Comparison of ENCODE assay signal across 9 cellular contexts in the genomic region with DNA sequence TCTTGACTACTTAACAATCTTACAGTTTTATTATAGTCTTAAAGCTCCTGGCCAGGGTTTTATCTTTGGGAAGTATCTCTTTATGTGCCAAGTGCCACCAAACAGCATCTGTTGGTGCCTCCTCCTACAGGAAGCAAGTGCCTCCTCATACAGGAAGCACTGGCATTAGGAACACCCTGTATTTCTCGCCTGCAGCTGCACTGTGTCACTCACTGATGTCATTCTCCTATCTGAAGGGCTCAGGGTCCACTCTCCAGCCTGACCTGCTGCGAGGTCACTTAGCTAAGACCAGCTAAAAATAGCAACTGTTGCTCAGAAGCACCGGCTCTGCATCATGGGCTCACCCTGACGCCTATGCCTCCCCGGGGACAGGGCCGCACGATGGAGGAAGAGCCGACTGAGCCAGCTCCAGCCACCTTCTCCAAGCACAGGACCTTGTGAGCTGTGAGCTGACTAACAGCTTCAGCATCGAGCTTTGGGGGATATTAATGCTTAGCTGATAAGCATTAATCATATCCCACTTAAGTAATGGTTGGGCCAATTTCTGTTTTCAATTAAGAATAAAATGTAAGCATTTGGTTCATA.
DNase-seq lines count a peak whose midpoint lies in the region; ATAC-seq and TF ChIP-seq lines count a peak whose summit lies in the region.
"Had no signal": no experiment of that assay in that cellular context is flagged by ENCODE, and none has a peak within 500 bp of the region (broad histone marks: within the 10 kb centered on the region; RNA-seq: fewer than 3 reads in every experiment).

No MANE protein-coding gene starts in this region.

- no peaks in the 10 kb centered on the region for H3K36me3 Mint-ChIP-seq in neural crest cell (ENCODE audit: low read depth)
- H3K36me3 Mint-ChIP-seq: activated naive CD4-positive, alpha-beta T cell treated with anti-CD3 and anti-CD28 coated beads, Interleukin-2, amount 50 U/mL, for 24 hours had no signal

- TF ChIP-seq POLR2A in NB4 (IDR thresholded peaks at IDR 0.05; ENCODE audit: extremely low read depth, insufficient read length), result no peak

- no peaks in the 10 kb centered on the region for H3K9me3 Mint-ChIP-seq in neural crest cell
- no peaks in the 10 kb centered on the region for H3K9me3 Mint-ChIP-seq in stimulated activated naive CD8-positive, alpha-beta T cell treated with anti-CD3 and anti-CD28 coated beads, Interleukin-15, amount 100 ng/mL, for 72 hours
- H3K9me3 Mint-ChIP-seq: activated naive CD4-positive, alpha-beta T cell treated with anti-CD3 and anti-CD28 coated beads, Interleukin-2, amount 50 U/mL, for 24 hours had no signal

- peak overlapping the region; percentile 27 for H3K27ac Mint-ChIP-seq in neural crest cell (ENCODE audit: unreplicated experiment)
- no peak overlapping the region for H3K27ac Mint-ChIP-seq in stimulated activated naive CD8-positive, alpha-beta T cell treated with anti-CD3 and anti-CD28 coated beads, Interleukin-15, amount 100 ng/mL, for 72 hours
- H3K27ac Mint-ChIP-seq: activated naive CD4-positive, alpha-beta T cell treated with anti-CD3 and anti-CD28 coated beads, Interleukin-2, amount 50 U/mL, for 24 hours had no signal

- peaks cover 12% of the 10 kb centered on the region for H3K4me1 Mint-ChIP-seq in neural crest cell
- H3K4me1 Mint-ChIP-seq in stimulated activated naive CD8-positive, alpha-beta T cell treated with anti-CD3 and anti-CD28 coated beads, Interleukin-15, amount 100 ng/mL, for 72 hours, result peaks cover 7% of the 10 kb centered on the region
- H3K4me1 Mint-ChIP-seq: activated naive CD4-positive, alpha-beta T cell treated with anti-CD3 and anti-CD28 coated beads, Interleukin-2, amount 50 U/mL, for 24 hours had no signal

- DNase-seq in AG09319 (ENCODE audit: extremely low read depth, low read depth) (peak; percentile 38), NB4 (ENCODE audit: low read depth) (peak; percentile 85), neural crest cell (ENCODE audit: low read depth, low spot score) (no peak), COR-L47 (lab: John Stamatoyannopoulos, UW) (no peak)
- no peak for DNase-seq in stimulated activated naive CD8-positive, alpha-beta T cell treated with anti-CD3 and anti-CD28 coated beads, Interleukin-15, amount 100 ng/mL, for 72 hours

- no peaks in the 10 kb centered on the region for H3K27me3 Mint-ChIP-seq in neural crest cell (ENCODE audit: low read depth)
- peaks cover 31% of the 10 kb centered on the region for H3K27me3 Mint-ChIP-seq in stimulated activated naive CD8-positive, alpha-beta T cell treated with anti-CD3 and anti-CD28 coated beads, Interleukin-15, amount 100 ng/mL, for 72 hours

- H3K4me3 Mint-ChIP-seq in neural crest cell, result no peak overlapping the region
- H3K4me3 Mint-ChIP-seq in stimulated activated naive CD8-positive, alpha-beta T cell treated with anti-CD3 and anti-CD28 coated beads, Interleukin-15, amount 100 ng/mL, for 72 hours, result no peak overlapping the region
- H3K4me3 Mint-ChIP-seq: activated naive CD4-positive, alpha-beta T cell treated with anti-CD3 and anti-CD28 coated beads, Interleukin-2, amount 50 U/mL, for 24 hours had no signal

- ATAC-seq in esophagus mucosa, result peak; percentile 27
- no peak for ATAC-seq in GM21360 (IDR thresholded peaks at IDR 0.05; ENCODE audit: unreplicated experiment)
- ATAC-seq in stimulated activated naive CD8-positive, alpha-beta T cell treated with anti-CD3 and anti-CD28 coated beads, Interleukin-15, amount 100 ng/mL, for 72 hours, result no peak
- ATAC-seq in GM21619 (IDR thresholded peaks at IDR 0.05; ENCODE audit: unreplicated experiment), result no peak

- TF ChIP-seq CTCF in AG09319 (IDR thresholded peaks at IDR 0.05; ENCODE audit: low read depth, low read length) (no peak), NB4 (IDR thresholded peaks at IDR 0.05; ENCODE audit: low read depth, low read length) (no peak), neural crest cell (conservative IDR thresholded peaks at IDR 0.05) (no peak)

- no peak overlapping the region for H3K4me3 ChIP-seq in NB4 (ENCODE audit: low read depth, low read length)

Comparison
In these comparisons a context has a peak if more than half of its experiments do, and no peak if none do; other contexts are left out.
1. DNase-seq: peak in AG09319 (single experiment) and NB4 (single experiment); none in neural crest cell (single experiment), COR-L47 (single experiment) and stimulated activated naive CD8-positive, alpha-beta T cell treated with anti-CD3 and anti-CD28 coated beads, Interleukin-15, amount 100 ng/mL, for 72 hours (0 of 2).